Comparison of ENCODE assay signal across 7 cellular contexts in genomic region chr19:18733762-18734332, GRCh38. TPM values are rescaled to one million over a fixed set of nuclear protein-coding genes. Genes with fewer than 3 reads are reported as not detected.
"Had no signal": no experiment of that assay in that cellular context is flagged by ENCODE, and none has a peak within 500 bp of the region (broad histone marks: within the 10 kb centered on the region; RNA-seq: fewer than 3 reads in every experiment).

No MANE protein-coding gene starts in this region.

RNA-seq across cellular contexts. Expression of gene COMP, which starts 57.3 kb away (rescaled TPM):
- total RNA-seq: activated CD8-positive, alpha-beta T cell treated with anti-CD3 and anti-CD28 coated beads for 36 hours; activated T-cell treated with anti-CD3 and anti-CD28 coated beads, Interleukin-2, amount 50 U/mL, for 4 hours; activated T-helper 17 cell treated with anti-CD3 and anti-CD28 coated beads, Interleukin-2, amount 50 U/mL, for 72 hours; glomerular endothelial cell; neural crest cell; occipital lobe; T-helper 1 cell treated with Interleukin-12 subunit alpha and Interleukin-12 subunit beta and Interleukin-4 antibody, amounts not matched to agents 30 ng/mL and 1 ng/mL, for 36 hours had no signal
